7 cellular contexts compared by ENCODE assay signal in genomic region chr13:35219021-35219420, GRCh38.
"Had no signal": no experiment of that assay in that cellular context is flagged by ENCODE, and none has a peak within 500 bp of the region (broad histone marks: within the 10 kb centered on the region; RNA-seq: fewer than 3 reads in every experiment).

No MANE protein-coding gene starts in this region.

- DNase-seq: GM23248, GOT3, H7, HFFc6, IMR-90 had no signal

- H3K4me3 ChIP-seq: GM23248, HAP-1 had no signal

- ATAC-seq: HCT116 had no signal
